Comparison of ENCODE assay signal across 21 cellular contexts in genomic region chr5:103801681-103802080, GRCh38.
"Had no signal": no experiment of that assay in that cellular context is flagged by ENCODE, and none has a peak within 500 bp of the region (broad histone marks: within the 10 kb centered on the region; RNA-seq: fewer than 3 reads in every experiment).

No MANE protein-coding gene starts in this region.

- DNase-seq: activated CD4-positive, alpha-beta T cell treated with anti-CD3 and anti-CD28 coated beads, Interleukin-2, amount 10 ng/mL, durations not matched to agents 24 days and 14 days; activated CD8-positive, alpha-beta T cell treated with anti-CD3 and anti-CD28 coated beads, Interleukin-2, amount 10 ng/mL, durations not matched to agents 7 days and 5 days; activated naive CD4-positive, alpha-beta T cell treated with anti-CD3 and anti-CD28 coated beads for 36 hours; activated T-cell treated with anti-CD3 and anti-CD28 coated beads, Interleukin-2, amount 50 U/mL, for 24 hours; aorta; effector memory CD8-positive, alpha-beta T cell; heart right ventricle; kidney glomerular epithelial cell; left ventricle myocardium superior; mucosa of descending colon; naive thymus-derived CD4-positive, alpha-beta T cell; ovary; right lobe of liver; stimulated activated CD4-positive, alpha-beta T cell treated with anti-CD3 and anti-CD28 coated beads, Interleukin-4, amount 100 ng/mL, for 4 hours; stimulated activated naive B cell treated with anti-CD40 and anti-IgM and Interleukin-4, amounts not matched to agents 10 μg/mL and 1 μg/mL and 100 μg/mL, for 72 hours; T-helper 1 cell; T-helper 9 cell; tibial artery had no signal

- H3K27me3 ChIP-seq: cardiac muscle cell, gastroesophageal sphincter, heart right ventricle, neural progenitor cell, ovary, right lobe of liver, tibial artery had no signal

- H3K4me3 ChIP-seq: cardiac muscle cell, gastroesophageal sphincter, heart right ventricle, mucosa of descending colon, neural progenitor cell, ovary, right lobe of liver, tibial artery had no signal

- H3K4me1 ChIP-seq: heart right ventricle, neural progenitor cell, right lobe of liver, tibial artery had no signal

- H3K36me3 ChIP-seq: cardiac muscle cell, gastroesophageal sphincter, heart right ventricle, neural progenitor cell, ovary, right lobe of liver, tibial artery had no signal

- H3K9me3 ChIP-seq: gastroesophageal sphincter, mucosa of descending colon, ovary, right lobe of liver had no signal

- H3K27ac ChIP-seq: cardiac muscle cell, gastroesophageal sphincter, heart right ventricle, neural progenitor cell, ovary, right lobe of liver, tibial artery had no signal
